26 cellular contexts compared by ENCODE assay signal in the genomic region with DNA sequence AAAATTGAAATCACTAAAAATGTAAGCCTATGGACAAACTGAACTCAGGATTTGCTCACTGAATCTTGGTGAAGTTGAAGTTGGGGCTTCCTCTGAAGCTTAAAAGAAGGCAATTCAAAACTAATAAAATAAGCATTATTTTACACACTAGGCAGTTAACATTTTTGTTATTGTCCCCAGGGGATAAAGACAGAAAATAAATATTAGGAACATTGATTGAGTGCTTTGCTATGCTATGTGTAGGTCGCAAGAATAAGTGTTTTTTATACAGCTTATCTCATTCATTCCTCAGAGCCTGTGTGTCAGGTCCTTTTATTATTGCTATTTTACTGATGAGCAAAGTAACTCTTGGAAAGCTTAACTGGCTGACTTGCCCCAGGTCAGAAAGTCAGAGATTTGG.
A peak's percentile ranks its signal among the peaks of the same experiment; 100 is the strongest.
DNase-seq lines count a peak whose midpoint lies in the region; ATAC-seq and TF ChIP-seq lines count a peak whose summit lies in the region.
"Had no signal": no experiment of that assay in that cellular context is flagged by ENCODE, and none has a peak within 500 bp of the region (broad histone marks: within the 10 kb centered on the region; RNA-seq: fewer than 3 reads in every experiment).

No MANE protein-coding gene starts in this region.

- H3K27ac ChIP-seq in cardiac muscle cell, result peak overlapping the region; percentile 95
- H3K27ac ChIP-seq in SU-DHL-6 (ENCODE audit: low read depth, low read length), result peak overlapping the region; percentile 98
- H3K27ac ChIP-seq: 22Rv1, GM23248, HL-60 had no signal

- peaks cover 24% of the 10 kb centered on the region for H3K36me3 Mint-ChIP-seq in nephron progenitor cell (ENCODE audit: low read depth)
- H3K36me3 Mint-ChIP-seq in activated CD4-positive, alpha-beta T cell treated with anti-CD3 and anti-CD28 coated beads, Interleukin-2, amount 10 ng/mL, durations not matched to agents 24 days and 14 days (ENCODE audit: low read depth), result no peaks in the 10 kb centered on the region
- H3K36me3 Mint-ChIP-seq: CD14-positive monocyte; CD8-positive, alpha-beta memory T cell had no signal

- H3K36me3 ChIP-seq in cardiac muscle cell, result no peaks in the 10 kb centered on the region
- H3K36me3 ChIP-seq in SU-DHL-6 (ENCODE audit: low read length), result no peaks in the 10 kb centered on the region
- H3K36me3 ChIP-seq: BE2C had no signal

- H3K9me3 ChIP-seq in cardiac muscle cell (ENCODE audit: low read depth), result no peaks in the 10 kb centered on the region
- no peaks in the 10 kb centered on the region for H3K9me3 ChIP-seq in SU-DHL-6 (ENCODE audit: insufficient read depth, low read length)
- H3K9me3 ChIP-seq: BE2C, SK-N-SH had no signal

- intact Hi-C loops in Right ventricle myocardium superior (cut with DNase I), result no loop called here
- intact Hi-C loops in activated CD4-positive, alpha-beta T cell treated with anti-CD3 and anti-CD28 coated beads, Interleukin-2, amount 10 ng/mL, durations not matched to agents 24 days and 14 days (cut with micrococcal nuclease), result no loop called here

- H3K9me3 Mint-ChIP-seq in nephron progenitor cell, result no peaks in the 10 kb centered on the region
- H3K9me3 Mint-ChIP-seq in activated CD4-positive, alpha-beta T cell treated with anti-CD3 and anti-CD28 coated beads, Interleukin-2, amount 10 ng/mL, durations not matched to agents 24 days and 14 days, result no peaks in the 10 kb centered on the region
- H3K9me3 Mint-ChIP-seq: CD8-positive, alpha-beta memory T cell had no signal

- H3K4me3 ChIP-seq in cardiac muscle cell (no peak overlapping the region), SU-DHL-6 (ENCODE audit: insufficient read depth, low read length, poor library complexity, severe bottlenecking) (no peak overlapping the region)
- H3K4me3 ChIP-seq: GM23248 had no signal

- H3K4me1 Mint-ChIP-seq in nephron progenitor cell, result peaks cover 14% of the 10 kb centered on the region
- H3K4me1 Mint-ChIP-seq in activated CD4-positive, alpha-beta T cell treated with anti-CD3 and anti-CD28 coated beads, Interleukin-2, amount 10 ng/mL, durations not matched to agents 24 days and 14 days, result no peaks in the 10 kb centered on the region
- H3K4me1 Mint-ChIP-seq: CD8-positive, alpha-beta memory T cell had no signal

- peaks cover 53% of the 10 kb centered on the region for H3F3A ChIP-seq in SU-DHL-6 (ENCODE audit: insufficient read depth)

- no peaks in the 10 kb centered on the region for H3K9me2 ChIP-seq in SU-DHL-6 (replicated peaks; ENCODE audit: insufficient read depth, low read length)
- H3K9me2 ChIP-seq: SK-N-SH had no signal

- H3K4me2 ChIP-seq in SU-DHL-6 (ENCODE audit: low read depth, low read length, poor library complexity, severe bottlenecking), result peak overlapping the region; percentile 93
- H3K4me2 ChIP-seq: SK-N-SH had no signal

- H4K20me1 ChIP-seq in SU-DHL-6 (ENCODE audit: low read depth, low read length), result no peaks in the 10 kb centered on the region

- peaks cover 89% of the 10 kb centered on the region for H3K4me1 ChIP-seq in cardiac muscle cell (ENCODE audit: low read depth)

- H3K27me3 ChIP-seq in cardiac muscle cell (no peaks in the 10 kb centered on the region), SU-DHL-6 (ENCODE audit: low read length) (no peaks in the 10 kb centered on the region)
- H3K27me3 ChIP-seq: BE2C had no signal

- H3K4me3 Mint-ChIP-seq in nephron progenitor cell, result peak overlapping the region; percentile 37
- H3K4me3 Mint-ChIP-seq in activated CD4-positive, alpha-beta T cell treated with anti-CD3 and anti-CD28 coated beads, Interleukin-2, amount 10 ng/mL, durations not matched to agents 24 days and 14 days, result no peak overlapping the region
- H3K4me3 Mint-ChIP-seq: CD14-positive monocyte; CD8-positive, alpha-beta memory T cell had no signal

- H3K27ac Mint-ChIP-seq in nephron progenitor cell, result no peak overlapping the region
- no peak overlapping the region for H3K27ac Mint-ChIP-seq in activated CD4-positive, alpha-beta T cell treated with anti-CD3 and anti-CD28 coated beads, Interleukin-2, amount 10 ng/mL, durations not matched to agents 24 days and 14 days
- H3K27ac Mint-ChIP-seq: CD14-positive monocyte; CD8-positive, alpha-beta memory T cell had no signal

- TF ChIP-seq CTCF in cardiac muscle cell (IDR thresholded peaks at IDR 0.05; ENCODE audit: low read depth, low read length) (no peak), SU-DHL-6 (IDR thresholded peaks at IDR 0.05; ENCODE audit: insufficient read depth, low read length, poor library complexity, severe bottlenecking) (no peak), nephron progenitor cell (IDR thresholded peaks at IDR 0.05) (no peak)

- ATAC-seq in Right ventricle myocardium superior (ENCODE audit: poor library complexity), result no peak

- no peak overlapping the region for H2AFZ ChIP-seq in SU-DHL-6 (ENCODE audit: low read depth, low read length, severe bottlenecking)
- H2AFZ ChIP-seq: GM23248 had no signal

- DNase-seq in cardiac muscle cell (ENCODE audit: low read depth in 1 of 2, low spot score in 1 of 2), result no peak
- no peak for DNase-seq in Right ventricle myocardium superior
- DNase-seq in nephron progenitor cell, result no peak
- DNase-seq in activated CD4-positive, alpha-beta T cell treated with anti-CD3 and anti-CD28 coated beads, Interleukin-2, amount 10 ng/mL, durations not matched to agents 24 days and 14 days, result no peak
- DNase-seq in NCI-H1105 treated with DMSO at 0.1 percent for 48 hours (lab: John Stamatoyannopoulos, UW), result no peak
- no peak for DNase-seq in NCI-H128 (lab: John Stamatoyannopoulos, UW; ENCODE audit: unreplicated experiment)
- DNase-seq: ACHN; BE2C; CD8-positive, alpha-beta memory T cell; DMS 273 treated with DMSO at 0.1 percent for 48 hours; DMS79; GF-D8; GM23248; H7; NCI-H1092; NCI-H1436 treated with DMSO at 0.1 percent for 48 hours; NCI-H187 treated with DMSO at 0.1 percent for 48 hours; NCI-H446 treated with DMSO at 0.1 percent for 48 hours; NCI-H526; NCI-H82; SIG-M5; SK-N-SH had no signal

- peak overlapping the region; percentile 76 for H3K9ac ChIP-seq in SU-DHL-6 (ENCODE audit: low read length)
- H3K9ac ChIP-seq: GM23248, SK-N-SH had no signal

- peaks cover 99% of the 10 kb centered on the region for H3K79me2 ChIP-seq in SU-DHL-6 (ENCODE audit: insufficient read depth, low read length)

- no peaks in the 10 kb centered on the region for H3K27me3 Mint-ChIP-seq in nephron progenitor cell (ENCODE audit: low read depth, poor library complexity)
- peaks cover 4% of the 10 kb centered on the region for H3K27me3 Mint-ChIP-seq in activated CD4-positive, alpha-beta T cell treated with anti-CD3 and anti-CD28 coated beads, Interleukin-2, amount 10 ng/mL, durations not matched to agents 24 days and 14 days
- H3K27me3 Mint-ChIP-seq: CD8-positive, alpha-beta memory T cell had no signal
